In the genomic region with DNA sequence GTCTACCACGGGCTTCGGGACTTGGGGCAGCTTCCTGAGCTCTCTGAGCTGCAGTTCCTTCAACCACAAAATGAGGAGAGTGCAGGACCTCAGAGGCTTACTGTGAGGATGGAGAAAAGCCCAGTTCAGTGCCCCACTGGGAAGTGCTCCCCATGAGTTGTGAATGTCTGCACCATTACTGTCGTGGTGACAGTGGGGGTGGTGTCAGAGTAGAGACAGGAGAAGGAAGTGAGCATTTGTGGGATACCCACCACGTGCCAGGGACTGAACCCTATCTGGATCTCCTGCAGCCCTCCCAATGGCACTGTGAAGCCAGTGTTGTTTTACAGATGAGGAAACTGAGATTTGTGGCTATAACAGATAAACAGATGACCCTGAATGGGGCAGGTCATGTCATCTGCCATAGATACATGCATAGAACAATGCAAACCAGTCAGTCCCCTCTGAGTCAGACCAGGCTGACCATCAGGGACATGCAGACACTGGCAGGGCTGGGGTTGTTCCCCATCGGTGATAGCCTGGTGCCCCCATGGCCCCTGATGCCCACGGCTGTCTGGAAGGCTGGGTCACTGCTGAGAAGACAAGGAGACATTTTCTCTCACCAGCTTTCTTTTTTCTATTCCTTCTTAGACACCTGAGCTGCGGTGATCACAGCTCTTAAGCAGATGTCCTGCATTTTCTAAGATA, we compare ENCODE assay signal across 8 cellular contexts.
DNase-seq lines count a peak whose midpoint lies in the region; TF ChIP-seq lines count a peak whose summit lies in the region.

No MANE protein-coding gene starts in this region.

- H3K14ac ChIP-seq in trophoblast cell (ENCODE audit: low read length), result peak overlapping the region; percentile 12

- peak overlapping the region; percentile 95 for H4K91ac ChIP-seq in trophoblast cell (ENCODE audit: low read depth, low read length)

- H2BK5ac ChIP-seq in trophoblast cell (ENCODE audit: low read depth, low read length, poor library complexity), result no peak overlapping the region

- H3K36me3 ChIP-seq in KMS-11 (ENCODE audit: insufficient read depth), result no peaks in the 10 kb centered on the region
- peaks cover 36 to 40% of the 10 kb centered on the region in 2 experiments for H3K36me3 ChIP-seq in trophoblast cell (ENCODE audit: control insufficient read depth in 1 of 2, insufficient read depth in 2 of 2, low read length in 2 of 2)

- no peaks in the 10 kb centered on the region for H3K79me2 ChIP-seq in KMS-11 (ENCODE audit: insufficient read depth, low read depth)
- H3K79me2 ChIP-seq in trophoblast cell (ENCODE audit: control insufficient read depth, insufficient read depth, low read length, poor library complexity), result peaks cover 7% of the 10 kb centered on the region

- H2AFZ ChIP-seq in KMS-11 (ENCODE audit: low read depth), result peak overlapping the region; percentile 41; the same call in 1 of the 2 replicates
- peak overlapping the region; percentile 0 for H2AFZ ChIP-seq in trophoblast cell (ENCODE audit: insufficient read depth, low read length, poor library complexity)

- no peak overlapping the region for H2BK120ac ChIP-seq in trophoblast cell (ENCODE audit: insufficient read depth, low read length, poor library complexity)

- H3K27ac Mint-ChIP-seq in dendritic cell treated with granulocyte-macrophage colony-stimulating factor and Interleukin-4, amounts not matched to agents 40 ng/mL and 50 ng/mL, for 4 days, result peak overlapping the region; percentile 78

- H3K79me1 ChIP-seq in trophoblast cell (ENCODE audit: low read length), result peaks cover 13% of the 10 kb centered on the region

- WGBS in trophoblast cell (ENCODE audit: extremely low coverage, insufficient coverage, insufficient read length), result no CpG with 5 or more reads among the region's 7 CpGs

- no peak overlapping the region for H2BK12ac ChIP-seq in trophoblast cell (ENCODE audit: low read length)

- intact Hi-C loops in dendritic cell treated with granulocyte-macrophage colony-stimulating factor and Interleukin-4, amounts not matched to agents 40 ng/mL and 50 ng/mL, for 4 days (cut with micrococcal nuclease), result loop anchor here (5.0 kb wide), 1 partner anchor 60 kb away; a partner anchor contains a TSS

- H3K4me1 Mint-ChIP-seq in dendritic cell treated with granulocyte-macrophage colony-stimulating factor and Interleukin-4, amounts not matched to agents 40 ng/mL and 50 ng/mL, for 4 days (ENCODE audit: low read depth), result peaks cover 33% of the 10 kb centered on the region

- H3K9ac ChIP-seq in KMS-11 (no peak overlapping the region), trophoblast cell (ENCODE audit: low read length) (no peak overlapping the region)

- no peak overlapping the region for H4K12ac ChIP-seq in trophoblast cell (ENCODE audit: low read depth, low read length)

- peaks cover 58% of the 10 kb centered on the region for H3K36me3 Mint-ChIP-seq in dendritic cell treated with granulocyte-macrophage colony-stimulating factor and Interleukin-4, amounts not matched to agents 40 ng/mL and 50 ng/mL, for 4 days (ENCODE audit: low read depth)

- no peaks in the 10 kb centered on the region for H3K9me3 Mint-ChIP-seq in dendritic cell treated with granulocyte-macrophage colony-stimulating factor and Interleukin-4, amounts not matched to agents 40 ng/mL and 50 ng/mL, for 4 days

- DNase-seq in GM12865 (ENCODE audit: low read depth) (no peak), trophoblast cell (peak in 1 of 2 donors; percentile 41), UCSD-AML1 (lab: John Stamatoyannopoulos, UW; ENCODE audit: unreplicated experiment) (no peak), anterior cingulate cortex (lab: John Stamatoyannopoulos, UW) (no peak), hepatic stellate cell (ENCODE audit: low spot score) (no peak), NCI-H774 (lab: John Stamatoyannopoulos, UW) (no peak)

- H3K4me2 ChIP-seq in KMS-11 (no peak overlapping the region; the same call in 1 of the 2 replicates), trophoblast cell (ENCODE audit: low read length) (peak overlapping the region; percentile 80)

- H3K23ac ChIP-seq in trophoblast cell (ENCODE audit: low read length), result no peak overlapping the region

- no peaks in the 10 kb centered on the region for H3K27me3 ChIP-seq in KMS-11 (ENCODE audit: insufficient read depth, low read depth)
- H3K27me3 ChIP-seq in trophoblast cell (ENCODE audit: insufficient read depth, low read length), result no peaks in the 10 kb centered on the region

- H3K4me3 Mint-ChIP-seq in dendritic cell treated with granulocyte-macrophage colony-stimulating factor and Interleukin-4, amounts not matched to agents 40 ng/mL and 50 ng/mL, for 4 days, result peak overlapping the region; percentile 81

- no peak overlapping the region for H3K4ac ChIP-seq in trophoblast cell (ENCODE audit: low read depth, low read length)

- no peak overlapping the region for H4K8ac ChIP-seq in trophoblast cell (ENCODE audit: low read depth, low read length)

- H3K4me3 ChIP-seq in GM12865 (ENCODE audit: low read depth, low read length), result peak overlapping the region; percentile 85
- H3K4me3 ChIP-seq in KMS-11 (IDR thresholded peaks at IDR 0.05; ENCODE audit: insufficient read depth, low read depth, low read length), result no peak overlapping the region
- peak overlapping the region; percentile 80 for H3K4me3 ChIP-seq in trophoblast cell (ENCODE audit: low read depth, low read length)

- no peaks in the 10 kb centered on the region for H3K9me3 ChIP-seq in trophoblast cell (ENCODE audit: insufficient read depth, low read depth, low read length)

- TF ChIP-seq CTCF in GM12865 (IDR thresholded peaks at IDR 0.05; ENCODE audit: insufficient read depth, low read depth, low read length, missing control alignments) (no peak), KMS-11 (conservative IDR thresholded peaks at IDR 0.05; ENCODE audit: low read depth, low read length) (no peak)

- H3K27ac ChIP-seq in KMS-11, result no peak overlapping the region
- no peak overlapping the region for H3K27ac ChIP-seq in trophoblast cell (ENCODE audit: low read depth, low read length)

- H3K27me3 Mint-ChIP-seq in dendritic cell treated with granulocyte-macrophage colony-stimulating factor and Interleukin-4, amounts not matched to agents 40 ng/mL and 50 ng/mL, for 4 days, result no peaks in the 10 kb centered on the region

- H3K18ac ChIP-seq in trophoblast cell (ENCODE audit: low read length), result no peak overlapping the region

- H4K20me1 ChIP-seq in KMS-11 (ENCODE audit: insufficient read depth), result no peaks in the 10 kb centered on the region

- no peaks in the 10 kb centered on the region for H3K4me1 ChIP-seq in KMS-11 (ENCODE audit: low read depth, poor library complexity, severe bottlenecking)
- peaks cover 7 to 11% of the 10 kb centered on the region in 2 experiments for H3K4me1 ChIP-seq in trophoblast cell (ENCODE audit: control insufficient read depth in 1 of 2, insufficient read depth in 2 of 2, low read length in 2 of 2)

- no peak overlapping the region for H2AK5ac ChIP-seq in trophoblast cell (ENCODE audit: low read length)
